ENCODE assay signal across 25 cellular contexts in genomic region chr12:120357104-120357503, GRCh38. TPM values are rescaled to one million over a fixed set of nuclear protein-coding genes. Genes with fewer than 3 reads are reported as not detected.
DNase-seq lines count a peak whose midpoint lies in the region; ATAC-seq and TF ChIP-seq lines count a peak whose summit lies in the region.
"Had no signal": no experiment of that assay in that cellular context is flagged by ENCODE, and none has a peak within 500 bp of the region (broad histone marks: within the 10 kb centered on the region; RNA-seq: fewer than 3 reads in every experiment).

No MANE protein-coding gene starts in this region.

- no peak overlapping the region for H4K8ac ChIP-seq in mesenchymal stem cell (ENCODE audit: low read length)

- ATAC-seq in heart right ventricle (no peak), omental fat pad (ENCODE audit: low FRiP score) (no peak)

- dilution Hi-C loops in mammary epithelial cell (cut with HindIII; ENCODE audit: low sequenced_read_pairs) = no loop called here

- CTCF ChIA-PET in mammary epithelial cell (lab: Charles Lee; ENCODE audit: low non-redundant PET) = interaction anchor here (1.1 kb wide), 1 partner anchor 73 kb away, joined by 4 read pairs; no protein-coding TSS in a partner anchor

- in situ Hi-C loops in mammary epithelial cell (cut with MboI; ENCODE audit: low sequenced_read_pairs in 2 of 2) = loop anchor here in 1 of 2 donors (5.0 kb wide), 1 partner anchor 75 kb away; no protein-coding TSS in a partner anchor

- DNase-seq in mammary epithelial cell (no peak), breast epithelium (ENCODE audit: low spot score in 2 of 2) (no peak), mesenchymal stem cell (no peak), heart right ventricle (no peak), GOT3 (lab: John Stamatoyannopoulos, UW) (no peak), omental fat pad (ENCODE audit: low spot score) (no peak)
- DNase-seq: activated gamma-delta T cell had no signal

- H3K4me1 ChIP-seq in mammary epithelial cell (ENCODE audit: insufficient read depth, low read length) (peaks cover 5% of the 10 kb centered on the region), breast epithelium (no peaks in the 10 kb centered on the region), mesenchymal stem cell (ENCODE audit: control insufficient read depth, insufficient read depth, low read depth, low read length) (peaks cover 13% of the 10 kb centered on the region), heart right ventricle (peaks cover 0 to 11% (median 2%) of the 10 kb centered on the region in 9 donors)

- H3K27ac ChIP-seq in mammary epithelial cell (ENCODE audit: insufficient read depth, low read depth, low read length) = no peak overlapping the region
- no peak overlapping the region for H3K27ac ChIP-seq in breast epithelium
- peak overlapping the region; percentile 12 for H3K27ac ChIP-seq in angular gyrus (ENCODE audit: low read depth, low read length)
- peak overlapping the region; percentile 30 for H3K27ac ChIP-seq in mesenchymal stem cell (ENCODE audit: low read length, poor library complexity, severe bottlenecking)
- peak overlapping the region; percentile 21 for H3K27ac ChIP-seq in temporal lobe (ENCODE audit: low read depth, low read length)
- no peak overlapping the region for H3K27ac ChIP-seq in heart right ventricle
- H3K27ac ChIP-seq: 22Rv1, ascending aorta, ovary, RWPE1, SJSA1, suprapubic skin had no signal

- no peaks in the 10 kb centered on the region for H4K20me1 ChIP-seq in mammary epithelial cell (ENCODE audit: insufficient read depth, low read length)

- H2BK5ac ChIP-seq in mesenchymal stem cell (ENCODE audit: low read depth, low read length, poor library complexity, severe bottlenecking) = no peak overlapping the region

- no peaks in the 10 kb centered on the region for H3K9me3 ChIP-seq in mammary epithelial cell (replicated peaks; ENCODE audit: insufficient read depth, low read length)
- H3K9me3 ChIP-seq in breast epithelium = no peaks in the 10 kb centered on the region
- no peaks in the 10 kb centered on the region for H3K9me3 ChIP-seq in mesenchymal stem cell (ENCODE audit: control insufficient read depth, low read length)
- H3K9me3 ChIP-seq in heart right ventricle = no peaks in the 10 kb centered on the region
- H3K9me3 ChIP-seq: ascending aorta, HAP-1, ovary, SJSA1, suprapubic skin had no signal

- intact Hi-C loops in mammary epithelial cell (cut with micrococcal nuclease) (loop anchor here (2.0 to 10.0 kb wide), 3 partner anchors 82 to 288 kb away; partner anchors contain the start of genes CABP1, COX6A1 and RNF10), breast epithelium (cut with DNase I; ENCODE audit: low total_unique reads) (no loop called here), heart right ventricle (cut with DNase I) (loop anchor here in 5 of 10 donors (2.0 to 5.0 kb wide), 2 partner anchors 70 to 74 kb away; no protein-coding TSS in a partner anchor)

- no peaks in the 10 kb centered on the region for H3K36me3 ChIP-seq in mammary epithelial cell (ENCODE audit: insufficient read depth, low read length)
- H3K36me3 ChIP-seq in breast epithelium = no peaks in the 10 kb centered on the region
- no peaks in the 10 kb centered on the region for H3K36me3 ChIP-seq in mesenchymal stem cell (ENCODE audit: control insufficient read depth in 1 of 2, insufficient read depth in 2 of 2, low read depth in 1 of 2, low read length in 2 of 2)
- peaks cover 0 to 5% (median 0%) of the 10 kb centered on the region in 9 donors for H3K36me3 ChIP-seq in heart right ventricle
- H3K36me3 ChIP-seq: ascending aorta, ovary, SJSA1, suprapubic skin had no signal

- H2AFZ ChIP-seq in mammary epithelial cell (ENCODE audit: low read depth, low read length) = no peak overlapping the region
- H2AFZ ChIP-seq in mesenchymal stem cell (ENCODE audit: low read depth, low read length) = no peak overlapping the region

- no peaks in the 10 kb centered on the region for H3K79me2 ChIP-seq in mammary epithelial cell (ENCODE audit: insufficient read depth, low read length)

- no peak overlapping the region for H3K14ac ChIP-seq in mesenchymal stem cell (ENCODE audit: low read length in 2 of 2)

- H4K91ac ChIP-seq in mesenchymal stem cell (ENCODE audit: low read length) = no peak overlapping the region

- BruUV-seq in mammary epithelial cell (replicated peaks; lab: Mats Ljungman, UMichigan) = no TSS peak

- H3K27me3 ChIP-seq in mammary epithelial cell (ENCODE audit: insufficient read depth, low read length) (no peaks in the 10 kb centered on the region), breast epithelium (no peaks in the 10 kb centered on the region), mesenchymal stem cell (ENCODE audit: control insufficient read depth in 1 of 2, insufficient read depth in 1 of 2, low read length in 2 of 2) (peaks cover 0 to 30% of the 10 kb centered on the region in 2 experiments), heart right ventricle (peaks cover 0 to 21% (median 0%) of the 10 kb centered on the region in 7 donors)
- H3K27me3 ChIP-seq: ovary had no signal

- no peak overlapping the region for H3K4ac ChIP-seq in mesenchymal stem cell (ENCODE audit: low read depth in 1 of 2, low read length in 2 of 2)

- no peak for TF ChIP-seq CTCF in mammary epithelial cell (conservative IDR thresholded peaks at IDR 0.05 in 1 of 2, IDR thresholded peaks at IDR 0.05 in 1 of 2; ENCODE audit: extremely low read depth in 1 of 2, insufficient read depth in 1 of 2, low read depth in 1 of 2, low read length in 2 of 2)
- TF ChIP-seq CTCF in breast epithelium (IDR thresholded peaks at IDR 0.05) = no peak
- no peak for TF ChIP-seq CTCF in heart right ventricle (IDR thresholded peaks at IDR 0.05)
- TF ChIP-seq CTCF in omental fat pad (IDR thresholded peaks at IDR 0.05) = no peak

- peak overlapping the region; percentile 9 for H2AK5ac ChIP-seq in mesenchymal stem cell (ENCODE audit: low read length, severe bottlenecking)

- H2BK15ac ChIP-seq in mesenchymal stem cell (ENCODE audit: low read depth, poor library complexity, severe bottlenecking) = no peak overlapping the region

- no peak overlapping the region for H2BK120ac ChIP-seq in mesenchymal stem cell (ENCODE audit: low read depth, low read length)

- peak overlapping the region; percentile 74 for H3K4me2 ChIP-seq in mammary epithelial cell (ENCODE audit: insufficient read depth, low read depth, low read length)
- H3K4me2 ChIP-seq in mesenchymal stem cell (ENCODE audit: low read length, poor library complexity, severe bottlenecking) = peak overlapping the region; percentile 26

- peak overlapping the region in 1 of 3 experiments; percentile 15 for H3K4me3 ChIP-seq in mammary epithelial cell (replicated peaks in 1 of 3; ENCODE audit: insufficient read depth in 1 of 3, low read depth in 2 of 3, low read length in 3 of 3)
- H3K4me3 ChIP-seq in breast epithelium = peak overlapping the region in 1 of 3 donors; percentile 44
- no peak overlapping the region for H3K4me3 ChIP-seq in mesenchymal stem cell (ENCODE audit: insufficient read depth in 1 of 2, low read depth in 1 of 2, low read length in 2 of 2)
- no peak overlapping the region for H3K4me3 ChIP-seq in heart right ventricle
- H3K4me3 ChIP-seq: HAP-1, ovary, SJSA1, suprapubic skin had no signal

- H3K18ac ChIP-seq in mesenchymal stem cell (ENCODE audit: low read depth in 1 of 2, low read length in 2 of 2) = no peak overlapping the region

- H2BK12ac ChIP-seq in mesenchymal stem cell (ENCODE audit: low read length in 2 of 2) = no peak overlapping the region

- TF ChIP-seq POLR2A in breast epithelium (IDR thresholded peaks at IDR 0.05) = no peak

- WGBS in mammary epithelial cell (ENCODE audit: low coverage, missing lambda C conversion rate) = 59% methylated on average over 5 of the region's 5 CpGs
- WGBS in mesenchymal stem cell = 83% methylated on average over 2 of the region's 5 CpGs
- WGBS in heart right ventricle, 2 donors = 79 to 86% methylated on average over 5 of the region's 5 CpGs

- no peaks in the 10 kb centered on the region for H3K79me1 ChIP-seq in mesenchymal stem cell (replicated peaks; ENCODE audit: low read length, poor library complexity, severe bottlenecking)

- no peak overlapping the region for H3K9ac ChIP-seq in mammary epithelial cell (ENCODE audit: insufficient read depth, low read length)
- no peak overlapping the region for H3K9ac ChIP-seq in mesenchymal stem cell (ENCODE audit: low read length)

- no peak overlapping the region for H3K23ac ChIP-seq in mesenchymal stem cell (ENCODE audit: low read length in 2 of 2)

RNA-seq across cellular contexts. Expression of gene MSI1, which starts 11.9 kb away (rescaled TPM):
- total RNA-seq in mammary epithelial cell = under 1 TPM; 0.24 to 0.67 TPM
- polyA plus RNA-seq in mammary epithelial cell = not detected
- not detected for polyA minus RNA-seq in mammary epithelial cell
- total RNA-seq in breast epithelium = 1 to 10 TPM in 1 of 3 donors, under 1 TPM in 1, not detected in 1; 0.59 to 2.0 TPM
- polyA plus RNA-seq in mesenchymal stem cell (2013, experiment 1 of 2) = 0.06 TPM
- 0.03 TPM for polyA plus RNA-seq in mesenchymal stem cell (2013, experiment 2 of 2)
- 8.9 TPM for total RNA-seq in temporal lobe
- 1 to 10 TPM; 2.8 to 9.6 (median 6.4) TPM for total RNA-seq in heart right ventricle
- 1 to 10 TPM; 1.1 to 2.9 TPM for polyA plus RNA-seq in heart right ventricle
- 1 to 10 TPM in 1 of 4 donors, under 1 TPM in 2, not detected in 1; 0.13 to 2.0 (median 0.37) TPM for total RNA-seq in omental fat pad
- total RNA-seq: fibroblast of villous mesenchyme; naive thymus-derived CD8-positive, alpha-beta T cell; SJSA1 had no signal
- polyA plus RNA-seq: CD14-positive monocyte; IgD-negative memory B cell; naive thymus-derived CD8-positive, alpha-beta T cell had no signal

RNA-seq across cellular contexts. Expression of gene PLA2G1B, which starts 29.5 kb away (rescaled TPM):
- total RNA-seq in mammary epithelial cell = not detected
- not detected for polyA plus RNA-seq in mammary epithelial cell
- not detected for polyA minus RNA-seq in mammary epithelial cell
- total RNA-seq in breast epithelium = not detected
- polyA plus RNA-seq in mesenchymal stem cell (2013, experiment 1 of 2) = 0.18 TPM
- polyA plus RNA-seq in mesenchymal stem cell (2013, experiment 2 of 2) = not detected
- 1.2 TPM for total RNA-seq in temporal lobe
- 1 to 10 TPM in 3 of 10 donors, under 1 TPM in 4, not detected in 3; 0.65 to 1.8 (median 0.89) TPM for total RNA-seq in heart right ventricle
- under 1 TPM in 1 of 2 donors, not detected in 1; 0.22 TPM for polyA plus RNA-seq in heart right ventricle
- not detected for total RNA-seq in omental fat pad
- total RNA-seq: activated CD8-positive, alpha-beta memory T cell treated with anti-CD3 and anti-CD28 coated beads, Interleukin-2, amount 10 ng/mL, durations not matched to agents 7 days and 5 days; activated naive CD8-positive, alpha-beta T cell treated with anti-CD3 and anti-CD28 coated beads for 36 hours; ascending aorta; Daoy; esophagus mucosa; fibroblast of villous mesenchyme; left ventricle myocardium superior; naive thymus-derived CD8-positive, alpha-beta T cell; SJSA1; suprapubic skin had no signal
- polyA plus RNA-seq: CD14-positive monocyte, IgD-negative memory B cell had no signal

RNA-seq across cellular contexts. Expression of gene SIRT4, which starts 55.0 kb away (rescaled TPM):
- total RNA-seq in mammary epithelial cell (under 1 TPM; 0.42 to 0.83 TPM), breast epithelium (1 to 10 TPM in 2 of 3 donors, under 1 TPM in 1; 0.98 to 3.1 (median 1.6) TPM), temporal lobe (3.9 TPM), heart right ventricle (1 to 10 TPM; 3.7 to 9.0 (median 4.7) TPM), omental fat pad (1 to 10 TPM in 3 of 4 donors, not detected in 1; 1.3 to 2.4 (median 1.4) TPM)
- polyA plus RNA-seq in mammary epithelial cell (0.77 TPM), heart right ventricle (1 to 10 TPM; 2.8 to 6.2 TPM)
- not detected for polyA minus RNA-seq in mammary epithelial cell
- polyA plus RNA-seq in mesenchymal stem cell (2013, experiment 1 of 2) = 0.99 TPM
- 0.85 TPM for polyA plus RNA-seq in mesenchymal stem cell (2013, experiment 2 of 2)
- total RNA-seq: ascending aorta had no signal

Comparison
In these comparisons a context has a peak if more than half of its experiments do, and no peak if none do; other contexts are left out.
1. H3K27ac ChIP-seq: peak in angular gyrus (single experiment), mesenchymal stem cell (single experiment) and temporal lobe (single experiment); none in mammary epithelial cell (single experiment), breast epithelium (0 of 2) and heart right ventricle (0 of 10).